ENCODE assay signal across 11 cellular contexts in genomic region chr19:44749994-44750393, GRCh38. TPM values are rescaled to one million over a fixed set of nuclear protein-coding genes. Genes with fewer than 3 reads are reported as not detected.
DNase-seq lines count a peak whose midpoint lies in the region; ATAC-seq and TF ChIP-seq lines count a peak whose summit lies in the region.
"Had no signal": no experiment of that assay in that cellular context is flagged by ENCODE, and none has a peak within 500 bp of the region (broad histone marks: within the 10 kb centered on the region; RNA-seq: fewer than 3 reads in every experiment).

No MANE protein-coding gene starts in this region.

- H3K27ac Mint-ChIP-seq in Caco-2 (ENCODE audit: unreplicated experiment) (peak overlapping the region; percentile 48), T-cell (peak overlapping the region; percentile 88 to 94)

- no peak for ATAC-seq in T-cell (replicated peaks in 1 of 4)
- ATAC-seq in omental fat pad (ENCODE audit: low FRiP score) = no peak

- TF ChIP-seq EP300 in sigmoid colon (IDR thresholded peaks at IDR 0.05) = no peak

- intact Hi-C loops in Caco-2 (cut with micrococcal nuclease; ENCODE audit: unreplicated experiment) = no loop called here
- intact Hi-C loops in sigmoid colon (cut with DNase I) = loop anchor here (5.0 to 10.0 kb wide), 3 partner anchors 97 to 1547 kb away; partner anchors contain the start of genes HIF3A, NECTIN2 and VASP

- POLR2A ChIA-PET in Caco-2 (lab: Charles Lee) = no interaction called here
- POLR2A ChIA-PET in T-cell (lab: Charles Lee) = interaction anchor here in 1 of 2 donors (0.6 kb wide), 1 partner anchor 534 kb away, joined by 5 read pairs; no protein-coding TSS in a partner anchor

- H3K27me3 ChIP-seq in Caco-2 (replicated peaks; ENCODE audit: control insufficient read depth, insufficient read depth, low read length) (no peaks in the 10 kb centered on the region), sigmoid colon (no peaks in the 10 kb centered on the region)

- H3K4me3 Mint-ChIP-seq in Caco-2 (ENCODE audit: unreplicated experiment) = peak overlapping the region; percentile 72
- H3K4me3 Mint-ChIP-seq in T-cell = peak overlapping the region; percentile 85 to 89 (median 85)

- peaks cover 42% of the 10 kb centered on the region for H3K4me1 ChIP-seq in Caco-2
- peaks cover 0 to 90% (median 82%) of the 10 kb centered on the region in 4 donors for H3K4me1 ChIP-seq in sigmoid colon

- H3K36me3 Mint-ChIP-seq in Caco-2 (ENCODE audit: insufficient read depth, unreplicated experiment) (peaks cover 28% of the 10 kb centered on the region), T-cell (peaks cover 6% of the 10 kb centered on the region)

- H3K4me3 ChIP-seq in Caco-2 (ENCODE audit: low read depth, low read length) = peak overlapping the region; percentile 61; the same call in 1 of the 2 replicates
- peak overlapping the region; percentile 74 for H3K4me3 ChIP-seq in fibroblast of mammary gland (ENCODE audit: control insufficient read depth, low read depth, low read length)
- peak overlapping the region; percentile 59 to 83 (median 76) for H3K4me3 ChIP-seq in sigmoid colon

- TF ChIP-seq CTCF in Caco-2 (IDR thresholded peaks at IDR 0.05; ENCODE audit: insufficient read depth in 1 of 2, low read depth in 1 of 2, low read length in 1 of 2, severe bottlenecking in 1 of 2, unreplicated experiment in 1 of 2) = no peak
- TF ChIP-seq CTCF in fibroblast of mammary gland (conservative IDR thresholded peaks at IDR 0.05; ENCODE audit: control insufficient read depth, insufficient read depth, low read depth, low read length) = no peak
- TF ChIP-seq CTCF in sigmoid colon (IDR thresholded peaks at IDR 0.05) = no peak
- TF ChIP-seq CTCF in omental fat pad (IDR thresholded peaks at IDR 0.05) = no peak

- DNase-seq in Caco-2 (no peak), T-cell (no peak), fibroblast of mammary gland (ENCODE audit: low read depth) (no peak), sigmoid colon (no peak), Ammon's horn (ENCODE audit: low spot score) (no peak), caudate nucleus (lab: John Stamatoyannopoulos, UW) (no peak), omental fat pad (ENCODE audit: low spot score) (no peak), NK-92 (lab: John Stamatoyannopoulos, UW; ENCODE audit: unreplicated experiment) (no peak)
- DNase-seq: activated gamma-delta T cell; NCI-H69; stimulated activated CD8-positive, alpha-beta memory T cell treated with anti-CD3 and anti-CD28 coated beads, Interleukin-4, amount 100 ng/mL, for 48 hours had no signal

- no peaks in the 10 kb centered on the region for H3K9me3 ChIP-seq in Caco-2
- no peaks in the 10 kb centered on the region for H3K9me3 ChIP-seq in sigmoid colon

- H3K4me1 Mint-ChIP-seq in Caco-2 (ENCODE audit: low read depth, unreplicated experiment) (peaks cover 20% of the 10 kb centered on the region), T-cell (peaks cover 66 to 88% (median 70%) of the 10 kb centered on the region in 3 donors)

- BruUV-seq in Caco-2 (replicated peaks; lab: Mats Ljungman, UMichigan) = no TSS peak

- peak overlapping the region; percentile 90 to 98 (median 94) for H3K27ac ChIP-seq in sigmoid colon
- H3K27ac ChIP-seq in caudate nucleus (ENCODE audit: low read depth, low read length) = no peak overlapping the region

- H3K36me3 ChIP-seq in Caco-2 (ENCODE audit: control insufficient read depth, insufficient read depth, low read length) (peaks cover 1% of the 10 kb centered on the region; the same call in 1 of the 2 replicates), sigmoid colon (peaks cover 0 to 25% (median 2%) of the 10 kb centered on the region in 4 donors)

- H3K27me3 Mint-ChIP-seq in Caco-2 (ENCODE audit: insufficient read depth, unreplicated experiment) (no peaks in the 10 kb centered on the region), T-cell (no peaks in the 10 kb centered on the region)

- CTCF ChIA-PET in Caco-2 (lab: Charles Lee) = interaction anchor here (1.0 to 1.6 kb wide), 2 partner anchors 24 to 26 kb away, joined by 3 to 7 read pairs; no protein-coding TSS in a partner anchor
- CTCF ChIA-PET in T-cell (lab: Charles Lee) = interaction anchor here in 1 of 2 donors (1.3 kb wide), 1 partner anchor 20 kb away, joined by 3 read pairs; no protein-coding TSS in a partner anchor

- H3K9me3 Mint-ChIP-seq in Caco-2 (ENCODE audit: unreplicated experiment) (no peaks in the 10 kb centered on the region), T-cell (no peaks in the 10 kb centered on the region)

- no peak for TF ChIP-seq POLR2A in sigmoid colon (IDR thresholded peaks at IDR 0.05)

- 46 to 65% methylated on average over 10 of the region's 10 CpGs for WGBS in sigmoid colon, 2 donors

RNA-seq across cellular contexts. Expression of gene BCL3, which starts 1.5 kb away (rescaled TPM):
- 15.5 and 21.3 TPM in 2 replicates for total RNA-seq in Caco-2 (2022)
- 100 to 1,000 TPM in 1 of 5 donors, 10 to 100 TPM in 4; 18.7 to 103 (median 19.4) TPM for total RNA-seq in T-cell
- total RNA-seq in sigmoid colon = 10 to 100 TPM; 13.9 to 69.0 (median 25.9) TPM
- polyA plus RNA-seq in sigmoid colon = 100 to 1,000 TPM in 1 of 3 donors, 10 to 100 TPM in 2; 44.4 to 104 (median 64.7) TPM
- 100 to 1,000 TPM in 1 of 4 donors, 10 to 100 TPM in 3; 12.2 to 113 (median 46.2) TPM for total RNA-seq in omental fat pad

RNA-seq across cellular contexts. Expression of gene CBLC, which starts 27.7 kb away (rescaled TPM):
- total RNA-seq in Caco-2 (2022) (42.3 and 43.6 TPM in 2 replicates), T-cell (under 1 TPM in 2 of 5 donors, not detected in 3; 0.25 to 0.30 TPM), sigmoid colon (not detected), omental fat pad (under 1 TPM in 1 of 4 donors, not detected in 3; 0.46 TPM)
- polyA plus RNA-seq in sigmoid colon = 10 to 100 TPM; 46.8 to 64.5 (median 58.0) TPM

RNA-seq across cellular contexts. Expression of gene CEACAM16, which starts 51.0 kb away (rescaled TPM):
- not detected in 2 replicates for total RNA-seq in Caco-2 (2022)
- not detected for total RNA-seq in T-cell
- not detected for total RNA-seq in sigmoid colon
- not detected for polyA plus RNA-seq in sigmoid colon
- not detected for total RNA-seq in omental fat pad

RNA-seq across cellular contexts. Expression of gene BCAM, which starts 58.9 kb away (rescaled TPM):
- 230 and 244 TPM in 2 replicates for total RNA-seq in Caco-2 (2022)
- 1 to 10 TPM in 1 of 5 donors, under 1 TPM in 3, not detected in 1; 0.39 to 1.0 (median 0.87) TPM for total RNA-seq in T-cell
- total RNA-seq in sigmoid colon = 10 to 100 TPM in 3 of 4 donors, 1 to 10 TPM in 1; 6.1 to 36.3 (median 13.4) TPM
- polyA plus RNA-seq in sigmoid colon = 10 to 100 TPM in 1 of 3 donors, 1 to 10 TPM in 2; 1.2 to 19.9 (median 2.1) TPM
- 10 to 100 TPM; 37.0 to 55.0 (median 43.0) TPM for total RNA-seq in omental fat pad

Comparison
In these comparisons a context has a peak if more than half of its experiments do, and no peak if none do; other contexts are left out.
1. RNA of gene CBLC, which starts 27.7 kb away (total RNA-seq): 42.3 to 43.6 TPM in Caco-2; 0.25 to 0.30 TPM in T-cell, not detected in sigmoid colon and 0.46 TPM in omental fat pad; every median in the first group is over 10 times any median in the second.
2. Peak in every context shown above with its lines, with median percentiles within 50 percentile points of each other: H3K4me3 ChIP-seq.